In genomic region chr4:118398226-118399090, GRCh38 we compare ENCODE assay signal across 9 cellular contexts.
DNase-seq lines count a peak whose midpoint lies in the region; ATAC-seq, FAIRE-seq and TF ChIP-seq lines count a peak whose summit lies in the region.
"Had no signal": no experiment of that assay in that cellular context is flagged by ENCODE, and none has a peak within 500 bp of the region (broad histone marks: within the 10 kb centered on the region; RNA-seq: fewer than 3 reads in every experiment).

No MANE protein-coding gene starts in this region.

- H3K9me3 ChIP-seq in WERI-Rb-1 (ENCODE audit: severe bottlenecking), result no peaks in the 10 kb centered on the region

- H3K27ac ChIP-seq in WERI-Rb-1, result peak overlapping the region; percentile 90

- no peaks in the 10 kb centered on the region for H3K27me3 ChIP-seq in WERI-Rb-1 (ENCODE audit: insufficient read depth, low read depth, severe bottlenecking)

- H3K4me3 ChIP-seq in WERI-Rb-1 (ENCODE audit: low read depth, low read length), result no peak overlapping the region

- ATAC-seq in GM21526 (IDR thresholded peaks at IDR 0.05; ENCODE audit: low FRiP score, unreplicated experiment), result peak; percentile 92
- ATAC-seq in HG03378 (IDR thresholded peaks at IDR 0.05; ENCODE audit: unreplicated experiment), result peak; percentile 95

- FAIRE-seq in GM18507 (lab: Jason Lieb, UNC), result peak; percentile 60
- no peak for FAIRE-seq in urothelium cell line (lab: Jason Lieb, UNC)

- no peak for TF ChIP-seq CTCF in WERI-Rb-1 (IDR thresholded peaks at IDR 0.05; ENCODE audit: low read depth, low read length)

- no peaks in the 10 kb centered on the region for H3K36me3 ChIP-seq in WERI-Rb-1

- no peak for DNase-seq in GM18507 (ENCODE audit: extremely low spot score, insufficient read length, low read depth)
- DNase-seq in WERI-Rb-1, result no peak
- DNase-seq in activated CD8-positive, alpha-beta memory T cell treated with anti-CD3 and anti-CD28 coated beads for 24 hours, result no peak
- DNase-seq in stimulated activated CD4-positive, alpha-beta T cell treated with anti-CD3 and anti-CD28 coated beads, Interleukin-12 subunit alpha, Interleukin-12 subunit beta, amount 100 ng/mL, for 4 hours, result no peak
- DNase-seq in activated T-cell treated with anti-CD3 and anti-CD28 coated beads for 4 hours, result no peak
- DNase-seq in urothelium cell line (ENCODE audit: low spot score), result no peak
- DNase-seq: stimulated activated naive CD4-positive, alpha-beta T cell had no signal
